Comparison of ENCODE assay signal across 19 cellular contexts in genomic region chr7:18488047-18488446, GRCh38. TPM values are rescaled to one million over a fixed set of nuclear protein-coding genes. Genes with fewer than 3 reads are reported as not detected.
DNase-seq lines count a peak whose midpoint lies in the region; ATAC-seq, FAIRE-seq and TF ChIP-seq lines count a peak whose summit lies in the region.
"Had no signal": no experiment of that assay in that cellular context is flagged by ENCODE, and none has a peak within 500 bp of the region (broad histone marks: within the 10 kb centered on the region; RNA-seq: fewer than 3 reads in every experiment).

No MANE protein-coding gene starts in this region.

- no peak overlapping the region for H3K27ac ChIP-seq in OCI-LY1 (ENCODE audit: low read depth, low read length, poor library complexity, severe bottlenecking)
- H3K27ac ChIP-seq in astrocyte (ENCODE audit: low read depth, low read length): no peak overlapping the region
- H3K27ac ChIP-seq in keratinocyte (ENCODE audit: control insufficient read depth, insufficient read depth, low read length): no peak overlapping the region
- H3K27ac ChIP-seq: C4-2B, HL-60 had no signal

- no peaks in the 10 kb centered on the region for H3K4me1 Mint-ChIP-seq in astrocyte (ENCODE audit: low read depth, unreplicated experiment)

- H3K27me3 Mint-ChIP-seq in astrocyte (ENCODE audit: low read depth, unreplicated experiment): no peaks in the 10 kb centered on the region
- H3K27me3 Mint-ChIP-seq: CD4-positive, alpha-beta T cell had no signal

- H3K4me3 ChIP-seq in OCI-LY1 (ENCODE audit: low read depth, low read length, poor library complexity, severe bottlenecking): no peak overlapping the region
- no peak overlapping the region for H3K4me3 ChIP-seq in astrocyte (ENCODE audit: insufficient read depth, low read depth, low read length)
- no peak overlapping the region for H3K4me3 ChIP-seq in keratinocyte (ENCODE audit: control insufficient read depth in 2 of 3, extremely low read depth in 1 of 3, insufficient read depth in 2 of 3, low read depth in 1 of 3, low read length in 3 of 3)

- no peak for DNase-seq in astrocyte (ENCODE audit: low read depth)
- no peak for DNase-seq in keratinocyte (ENCODE audit: low read depth, low spot score)
- DNase-seq in islet precursor cell: no peak
- DNase-seq in stimulated activated naive CD4-positive, alpha-beta T cell (lab: John Stamatoyannopoulos, UW): no peak
- DNase-seq: ACHN; Caco-2; CD4-positive, alpha-beta T cell; GOT3; H7; HFFc6 had no signal

- no peaks in the 10 kb centered on the region for H3K36me3 ChIP-seq in OCI-LY1 (ENCODE audit: insufficient read depth, low read length)
- H3K36me3 ChIP-seq in astrocyte (ENCODE audit: insufficient read depth, low read length): no peaks in the 10 kb centered on the region
- H3K36me3 ChIP-seq in keratinocyte (ENCODE audit: control insufficient read depth in 2 of 2, extremely low read depth in 1 of 2, insufficient read depth in 2 of 2, low read length in 2 of 2): no peaks in the 10 kb centered on the region

- H3K9me1 ChIP-seq in keratinocyte (ENCODE audit: control insufficient read depth, extremely low read depth, insufficient read depth, low read length): no peaks in the 10 kb centered on the region

- H3K27ac Mint-ChIP-seq in astrocyte (ENCODE audit: unreplicated experiment): no peak overlapping the region
- H3K27ac Mint-ChIP-seq: CD4-positive, alpha-beta T cell; HFFc6 had no signal

- H3K4me1 ChIP-seq in OCI-LY1 (ENCODE audit: insufficient read depth, low read length, severe bottlenecking) (no peaks in the 10 kb centered on the region), astrocyte (ENCODE audit: insufficient read depth, low read length) (no peaks in the 10 kb centered on the region), keratinocyte (ENCODE audit: control insufficient read depth, extremely low read depth, insufficient read depth, low read length) (no peaks in the 10 kb centered on the region)
- H3K4me1 ChIP-seq: Caco-2 had no signal

- dilution Hi-C loops in keratinocyte (cut with MboI; ENCODE audit: extremely low pct_ligation_motif_present, low sequenced_read_pairs): no loop called here

- no peak overlapping the region for H3K4me3 Mint-ChIP-seq in astrocyte (ENCODE audit: unreplicated experiment)
- H3K4me3 Mint-ChIP-seq: CD4-positive, alpha-beta T cell; HFFc6 had no signal

- H3K4me2 ChIP-seq in OCI-LY1 (ENCODE audit: low read length): no peak overlapping the region
- H3K4me2 ChIP-seq in astrocyte (ENCODE audit: low read length): no peak overlapping the region
- no peak overlapping the region for H3K4me2 ChIP-seq in keratinocyte (ENCODE audit: control insufficient read depth, extremely low read depth, insufficient read depth, low read depth, low read length)

- peak overlapping the region; percentile 26; the same call in 1 of the 2 replicates for H2AFZ ChIP-seq in OCI-LY1 (ENCODE audit: low read length)
- no peak overlapping the region for H2AFZ ChIP-seq in astrocyte (ENCODE audit: low read depth, low read length)
- no peak overlapping the region for H2AFZ ChIP-seq in keratinocyte (ENCODE audit: control insufficient read depth, low read length)

- FAIRE-seq in astrocyte (lab: Jason Lieb, UNC) (peak; percentile 26), keratinocyte (lab: Jason Lieb, UNC) (peak; percentile 26)
- FAIRE-seq: A204.1, D721Med, GM12892, GM18507 had no signal

- no peaks in the 10 kb centered on the region for H4K20me1 ChIP-seq in OCI-LY1 (ENCODE audit: insufficient read depth, low read length)
- no peaks in the 10 kb centered on the region for H4K20me1 ChIP-seq in astrocyte (ENCODE audit: insufficient read depth, low read length)
- no peaks in the 10 kb centered on the region for H4K20me1 ChIP-seq in keratinocyte (ENCODE audit: control insufficient read depth, extremely low read depth, insufficient read depth, low read length)

- H3K9ac ChIP-seq in OCI-LY1 (ENCODE audit: low read length) (no peak overlapping the region), astrocyte (ENCODE audit: low read length) (no peak overlapping the region), keratinocyte (ENCODE audit: control insufficient read depth, extremely low read depth, insufficient read depth, low read length) (no peak overlapping the region)

- no peaks in the 10 kb centered on the region for H3K9me3 Mint-ChIP-seq in astrocyte (ENCODE audit: unreplicated experiment)
- H3K9me3 Mint-ChIP-seq: CD4-positive, alpha-beta T cell; HFFc6 had no signal

- H3K9me2 ChIP-seq in OCI-LY1 (ENCODE audit: low read depth, low read length): no peaks in the 10 kb centered on the region

- H3K9me3 ChIP-seq in OCI-LY1 (ENCODE audit: low read length) (no peaks in the 10 kb centered on the region), astrocyte (ENCODE audit: insufficient read depth, low read depth, low read length) (no peaks in the 10 kb centered on the region), keratinocyte (ENCODE audit: control insufficient read depth, low read depth, low read length) (no peaks in the 10 kb centered on the region)
- H3K9me3 ChIP-seq: Caco-2 had no signal

- H3K27me3 ChIP-seq in OCI-LY1 (ENCODE audit: insufficient read depth, low read length): no peaks in the 10 kb centered on the region
- H3K27me3 ChIP-seq in astrocyte (ENCODE audit: insufficient read depth, low read length): no peaks in the 10 kb centered on the region
- no peaks in the 10 kb centered on the region for H3K27me3 ChIP-seq in keratinocyte (ENCODE audit: control insufficient read depth, extremely low read depth, insufficient read depth, low read length)

- TF ChIP-seq CTCF in OCI-LY1 (IDR thresholded peaks at IDR 0.05; ENCODE audit: low read length): no peak
- TF ChIP-seq CTCF in astrocyte (IDR thresholded peaks at IDR 0.05; ENCODE audit: insufficient read depth, low read depth, low read length): no peak
- TF ChIP-seq CTCF in keratinocyte (optimal IDR thresholded peaks at IDR 0.05 in 1 of 3, IDR thresholded peaks at IDR 0.05 in 1 of 3, conservative IDR thresholded peaks at IDR 0.05 in 1 of 3; ENCODE audit: extremely low read depth in 1 of 3, insufficient read depth in 2 of 3, low read length in 3 of 3): no peak

- H3K36me3 Mint-ChIP-seq in astrocyte (ENCODE audit: low read depth, unreplicated experiment): no peaks in the 10 kb centered on the region

- no peaks in the 10 kb centered on the region for H3F3A ChIP-seq in OCI-LY1 (ENCODE audit: insufficient read depth, low read length)

- no peaks in the 10 kb centered on the region for H3K79me2 ChIP-seq in OCI-LY1 (ENCODE audit: insufficient read depth, low read length)
- H3K79me2 ChIP-seq in astrocyte (ENCODE audit: insufficient read depth, low read length): no peaks in the 10 kb centered on the region
- no peaks in the 10 kb centered on the region for H3K79me2 ChIP-seq in keratinocyte (ENCODE audit: control insufficient read depth, insufficient read depth, low read length)

- ATAC-seq in GM21381 (IDR thresholded peaks at IDR 0.05; ENCODE audit: unreplicated experiment): no peak
- ATAC-seq: HCT116 had no signal

RNA-seq across cellular contexts. Expression of gene HDAC9, which starts 7.5 kb away (rescaled TPM):
- total RNA-seq in astrocyte: 20.2 and 27.6 TPM in 2 replicates
- polyA plus RNA-seq in keratinocyte: 24.6 to 31.2 TPM (median 28.8 TPM) in 3 replicates
- polyA plus RNA-seq in keratinocyte (2011; ENCODE audit: low read depth): 64.0 TPM
- polyA plus RNA-seq in keratinocyte (2011; cell fraction: cytosol; rRNA removed): 20.4 and 33.1 TPM in 2 replicates
- polyA plus RNA-seq in keratinocyte (2011; cell fraction: nucleus; rRNA removed): 34.0 and 40.7 TPM in 2 replicates
- 21.0 and 26.7 TPM in 2 replicates for polyA plus RNA-seq in keratinocyte (2012; ENCODE audit: low replicate concordance)
- 41.8 to 115 TPM (median 100 TPM) in 3 replicates for polyA minus RNA-seq in keratinocyte
- polyA minus RNA-seq in keratinocyte (2011; cell fraction: cytosol; rRNA and poly(A)+ RNA removed): 37.8 TPM
- polyA minus RNA-seq in keratinocyte (2011; cell fraction: nucleus; rRNA and poly(A)+ RNA removed): 111 and 204 TPM in 2 replicates
